In the genomic region with DNA sequence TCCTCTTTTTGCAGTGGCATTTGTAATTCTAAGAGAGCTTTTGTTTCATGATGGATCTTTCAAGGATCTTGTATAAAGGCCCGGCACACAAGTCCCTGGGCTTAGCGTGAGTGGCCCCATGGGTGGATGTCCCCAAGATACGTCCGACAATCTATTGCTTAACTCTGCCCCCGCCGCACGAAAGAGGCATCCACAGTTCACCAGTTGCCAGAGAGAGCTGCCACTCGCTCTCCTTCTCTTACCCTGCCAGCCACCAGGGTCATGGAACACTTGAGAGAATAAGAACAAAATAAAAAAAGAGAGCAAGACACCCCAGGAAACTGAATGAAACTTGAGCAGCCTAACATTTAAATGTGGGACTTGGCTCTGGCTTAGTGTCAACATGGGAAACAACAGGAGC, we compare ENCODE assay signal across 20 cellular contexts.
DNase-seq lines count a peak whose midpoint lies in the region; ATAC-seq, FAIRE-seq and TF ChIP-seq lines count a peak whose summit lies in the region.
"Had no signal": no experiment of that assay in that cellular context is flagged by ENCODE, and none has a peak within 500 bp of the region (broad histone marks: within the 10 kb centered on the region; RNA-seq: fewer than 3 reads in every experiment).

No MANE protein-coding gene starts in this region.

- intact Hi-C loops in Right ventricle myocardium inferior (cut with DNase I) = no loop called here

- peak overlapping the region; percentile 36 for H2AK5ac ChIP-seq in neuronal stem cell (ENCODE audit: low read depth, low read length)

- TF ChIP-seq CTCF in right atrium auricular region (IDR thresholded peaks at IDR 0.05) = no peak

- no peaks in the 10 kb centered on the region for H3K9me3 ChIP-seq in right atrium auricular region
- H3K9me3 ChIP-seq in neuronal stem cell (replicated peaks in 1 of 2; ENCODE audit: control insufficient read depth in 2 of 2, insufficient read depth in 1 of 2, low read depth in 1 of 2, low read length in 2 of 2) = no peaks in the 10 kb centered on the region
- H3K9me3 ChIP-seq: BLaER1 treated with 17β-estradiol and CSF1 and Interleukin-3, amounts not matched to agents 10 nM and 100 nM; HAP-1 had no signal

- H4K91ac ChIP-seq in neuronal stem cell (ENCODE audit: low read depth, low read length, poor library complexity) = no peak overlapping the region

- H3K23ac ChIP-seq in neuronal stem cell (ENCODE audit: low read depth, low read length, poor library complexity) = no peak overlapping the region

- no peak overlapping the region for H3K4me2 ChIP-seq in neuronal stem cell (ENCODE audit: insufficient read depth, low read length, poor library complexity, severe bottlenecking)

- no peak for TF ChIP-seq POLR2A in GM12892 (IDR thresholded peaks at IDR 0.05; ENCODE audit: low read depth, low read length)

- H2AFZ ChIP-seq in neuronal stem cell (ENCODE audit: low read length) = no peak overlapping the region

- H3K4me1 ChIP-seq in right atrium auricular region = peaks cover 0 to 32% of the 10 kb centered on the region in 2 donors
- H3K4me1 ChIP-seq in neuronal stem cell (ENCODE audit: control insufficient read depth in 2 of 2, insufficient read depth in 1 of 2, low read depth in 1 of 2, low read length in 2 of 2) = peaks cover 0 to 14% of the 10 kb centered on the region in 2 donors
- H3K4me1 ChIP-seq: HAP-1 had no signal

- no peaks in the 10 kb centered on the region for H3K27me3 ChIP-seq in right atrium auricular region
- H3K27me3 ChIP-seq in neuronal stem cell (ENCODE audit: control insufficient read depth in 3 of 3, insufficient read depth in 3 of 3, low read depth in 1 of 3, low read length in 3 of 3) = peaks cover 0 to 14% (median 0%) of the 10 kb centered on the region in 3 experiments
- H3K27me3 ChIP-seq: BLaER1 treated with 17β-estradiol and CSF1 and Interleukin-3, amounts not matched to agents 10 nM and 100 nM had no signal

- no peaks in the 10 kb centered on the region for H3K79me1 ChIP-seq in neuronal stem cell (ENCODE audit: low read depth, low read length)

- ATAC-seq in Right ventricle myocardium inferior (no peak), HG02642 (IDR thresholded peaks at IDR 0.05; ENCODE audit: poor library complexity, unreplicated experiment) (no peak), HG03460 (IDR thresholded peaks at IDR 0.05; ENCODE audit: unreplicated experiment) (no peak)
- ATAC-seq in central memory CD8-positive, alpha-beta T cell (replicated peaks; ENCODE audit: extremely low read depth, poor library complexity, severe bottlenecking) = no peak

- peaks cover 7% of the 10 kb centered on the region for H3K9me3 Mint-ChIP-seq in central memory CD8-positive, alpha-beta T cell
- H3K9me3 Mint-ChIP-seq: CD4-positive, alpha-beta T cell had no signal

- no CpG with 5 or more reads among the region's 8 CpGs for WGBS in neuronal stem cell (ENCODE audit: extremely low coverage in 2 of 2, insufficient read length in 2 of 2, insufficient replicate concordance in 1 of 2), 2 donors

- peak overlapping the region; percentile 16 for H3K18ac ChIP-seq in neuronal stem cell (ENCODE audit: low read length)

- no peaks in the 10 kb centered on the region for H3K27me3 Mint-ChIP-seq in central memory CD8-positive, alpha-beta T cell
- H3K27me3 Mint-ChIP-seq: CD4-positive, alpha-beta T cell had no signal

- H3K27ac Mint-ChIP-seq in central memory CD8-positive, alpha-beta T cell (ENCODE audit: low read depth) = peak overlapping the region; percentile 63
- H3K27ac Mint-ChIP-seq: CD4-positive, alpha-beta T cell had no signal

- H3K4me3 ChIP-seq in right atrium auricular region (no peak overlapping the region), neuronal stem cell (ENCODE audit: low read length in 2 of 2) (no peak overlapping the region)
- H3K4me3 ChIP-seq: BLaER1 treated with 17β-estradiol and CSF1 and Interleukin-3, amounts not matched to agents 10 nM and 100 nM; HAP-1 had no signal

- DNase-seq in right atrium auricular region (ENCODE audit: low spot score) (no peak), Right ventricle myocardium inferior (ENCODE audit: missing footprints) (no peak), neuronal stem cell (ENCODE audit: low spot score) (no peak), GM12892 (ENCODE audit: insufficient read length) (no peak)
- DNase-seq in central memory CD8-positive, alpha-beta T cell (ENCODE audit: low spot score in 2 of 2) = no peak
- DNase-seq: ACHN; CD4-positive, alpha-beta T cell; COR-L47; DMS153; DMS79 treated with DMSO at 0.1 percent for 48 hours; EL; IMR-90 had no signal

- no peak for FAIRE-seq in GM12892 (lab: Jason Lieb, UNC)
- FAIRE-seq: D721Med, G401.6, GM12891, H1 had no signal

- peaks cover 4% of the 10 kb centered on the region for H3K36me3 Mint-ChIP-seq in central memory CD8-positive, alpha-beta T cell (ENCODE audit: insufficient read depth)

- H3K4me1 Mint-ChIP-seq in central memory CD8-positive, alpha-beta T cell = peaks cover 13% of the 10 kb centered on the region

- peak overlapping the region; percentile 54 to 76 for H3K27ac ChIP-seq in right atrium auricular region
- H3K27ac ChIP-seq in neuronal stem cell (replicated peaks; ENCODE audit: low read length) = no peak overlapping the region
- H3K27ac ChIP-seq: BLaER1 treated with 17β-estradiol and CSF1 and Interleukin-3, amounts not matched to agents 10 nM and 100 nM had no signal

- H3K4ac ChIP-seq in neuronal stem cell (ENCODE audit: low read length) = no peak overlapping the region

- no peak overlapping the region for H2BK120ac ChIP-seq in neuronal stem cell (ENCODE audit: low read depth, low read length)

- H3K14ac ChIP-seq in neuronal stem cell (ENCODE audit: low read length) = no peak overlapping the region

- H3K36me3 ChIP-seq in right atrium auricular region (no peaks in the 10 kb centered on the region), neuronal stem cell (replicated peaks in 1 of 2; ENCODE audit: control insufficient read depth in 2 of 2, insufficient read depth in 2 of 2, low read length in 2 of 2) (no peaks in the 10 kb centered on the region)
- H3K36me3 ChIP-seq: BLaER1 treated with 17β-estradiol and CSF1 and Interleukin-3, amounts not matched to agents 10 nM and 100 nM; HAP-1 had no signal

- H3K4me3 Mint-ChIP-seq in central memory CD8-positive, alpha-beta T cell = no peak overlapping the region
- H3K4me3 Mint-ChIP-seq: CD4-positive, alpha-beta T cell had no signal

- no peak overlapping the region for H2BK12ac ChIP-seq in neuronal stem cell (ENCODE audit: low read length)

- no peak overlapping the region for H3K9ac ChIP-seq in neuronal stem cell (ENCODE audit: low read depth, low read length, poor library complexity)
- H3K9ac ChIP-seq: BLaER1 treated with 17β-estradiol and CSF1 and Interleukin-3, amounts not matched to agents 10 nM and 100 nM had no signal

- no peak overlapping the region for H2BK15ac ChIP-seq in neuronal stem cell (ENCODE audit: low read length)

- no peak overlapping the region for H4K8ac ChIP-seq in neuronal stem cell (ENCODE audit: low read depth, low read length)

- H2BK5ac ChIP-seq in neuronal stem cell (ENCODE audit: low read length) = no peak overlapping the region
